In the genomic region with DNA sequence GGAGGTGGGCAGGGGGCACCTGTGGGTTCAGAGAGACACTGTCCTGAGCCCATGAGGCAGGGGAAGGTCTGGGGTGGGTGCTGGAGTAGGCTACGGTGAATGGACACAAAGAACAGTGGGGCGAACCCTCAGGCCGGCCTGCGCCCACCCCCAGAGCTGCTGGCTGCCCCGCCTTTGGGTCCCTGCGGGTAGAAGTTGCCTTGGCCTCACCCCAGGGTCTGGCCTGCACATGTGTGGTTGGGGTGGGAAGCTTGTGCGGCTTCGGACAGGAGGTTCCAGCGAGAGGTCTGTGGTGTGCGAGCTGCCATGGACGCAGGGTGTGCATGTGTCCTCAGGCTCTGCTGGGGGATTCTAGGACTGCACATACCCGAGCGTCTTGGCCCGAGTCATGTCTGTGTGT, we compare ENCODE assay signal across 2 cellular contexts.
TF ChIP-seq lines count a peak whose summit lies in the region.

No MANE protein-coding gene starts in this region.

TF ChIP-seq in HepG2, 621 proteins besides CTCF, POLR2A, EP300 and RAD21 (continues in another document):
- TF ChIP-seq NFKBIZ (CRISPR knock-in tag; IDR thresholded peaks at IDR 0.05) (no peak), FOSL1 (CRISPR knock-in tag; IDR thresholded peaks at IDR 0.05; ENCODE audit: borderline replicate concordance) (no peak), ZNF256 (CRISPR knock-in tag; conservative IDR thresholded peaks at IDR 0.05) (no peak), ZNF761 (CRISPR knock-in tag; conservative IDR thresholded peaks at IDR 0.05) (no peak)
- TF ChIP-seq, protein P1, sequence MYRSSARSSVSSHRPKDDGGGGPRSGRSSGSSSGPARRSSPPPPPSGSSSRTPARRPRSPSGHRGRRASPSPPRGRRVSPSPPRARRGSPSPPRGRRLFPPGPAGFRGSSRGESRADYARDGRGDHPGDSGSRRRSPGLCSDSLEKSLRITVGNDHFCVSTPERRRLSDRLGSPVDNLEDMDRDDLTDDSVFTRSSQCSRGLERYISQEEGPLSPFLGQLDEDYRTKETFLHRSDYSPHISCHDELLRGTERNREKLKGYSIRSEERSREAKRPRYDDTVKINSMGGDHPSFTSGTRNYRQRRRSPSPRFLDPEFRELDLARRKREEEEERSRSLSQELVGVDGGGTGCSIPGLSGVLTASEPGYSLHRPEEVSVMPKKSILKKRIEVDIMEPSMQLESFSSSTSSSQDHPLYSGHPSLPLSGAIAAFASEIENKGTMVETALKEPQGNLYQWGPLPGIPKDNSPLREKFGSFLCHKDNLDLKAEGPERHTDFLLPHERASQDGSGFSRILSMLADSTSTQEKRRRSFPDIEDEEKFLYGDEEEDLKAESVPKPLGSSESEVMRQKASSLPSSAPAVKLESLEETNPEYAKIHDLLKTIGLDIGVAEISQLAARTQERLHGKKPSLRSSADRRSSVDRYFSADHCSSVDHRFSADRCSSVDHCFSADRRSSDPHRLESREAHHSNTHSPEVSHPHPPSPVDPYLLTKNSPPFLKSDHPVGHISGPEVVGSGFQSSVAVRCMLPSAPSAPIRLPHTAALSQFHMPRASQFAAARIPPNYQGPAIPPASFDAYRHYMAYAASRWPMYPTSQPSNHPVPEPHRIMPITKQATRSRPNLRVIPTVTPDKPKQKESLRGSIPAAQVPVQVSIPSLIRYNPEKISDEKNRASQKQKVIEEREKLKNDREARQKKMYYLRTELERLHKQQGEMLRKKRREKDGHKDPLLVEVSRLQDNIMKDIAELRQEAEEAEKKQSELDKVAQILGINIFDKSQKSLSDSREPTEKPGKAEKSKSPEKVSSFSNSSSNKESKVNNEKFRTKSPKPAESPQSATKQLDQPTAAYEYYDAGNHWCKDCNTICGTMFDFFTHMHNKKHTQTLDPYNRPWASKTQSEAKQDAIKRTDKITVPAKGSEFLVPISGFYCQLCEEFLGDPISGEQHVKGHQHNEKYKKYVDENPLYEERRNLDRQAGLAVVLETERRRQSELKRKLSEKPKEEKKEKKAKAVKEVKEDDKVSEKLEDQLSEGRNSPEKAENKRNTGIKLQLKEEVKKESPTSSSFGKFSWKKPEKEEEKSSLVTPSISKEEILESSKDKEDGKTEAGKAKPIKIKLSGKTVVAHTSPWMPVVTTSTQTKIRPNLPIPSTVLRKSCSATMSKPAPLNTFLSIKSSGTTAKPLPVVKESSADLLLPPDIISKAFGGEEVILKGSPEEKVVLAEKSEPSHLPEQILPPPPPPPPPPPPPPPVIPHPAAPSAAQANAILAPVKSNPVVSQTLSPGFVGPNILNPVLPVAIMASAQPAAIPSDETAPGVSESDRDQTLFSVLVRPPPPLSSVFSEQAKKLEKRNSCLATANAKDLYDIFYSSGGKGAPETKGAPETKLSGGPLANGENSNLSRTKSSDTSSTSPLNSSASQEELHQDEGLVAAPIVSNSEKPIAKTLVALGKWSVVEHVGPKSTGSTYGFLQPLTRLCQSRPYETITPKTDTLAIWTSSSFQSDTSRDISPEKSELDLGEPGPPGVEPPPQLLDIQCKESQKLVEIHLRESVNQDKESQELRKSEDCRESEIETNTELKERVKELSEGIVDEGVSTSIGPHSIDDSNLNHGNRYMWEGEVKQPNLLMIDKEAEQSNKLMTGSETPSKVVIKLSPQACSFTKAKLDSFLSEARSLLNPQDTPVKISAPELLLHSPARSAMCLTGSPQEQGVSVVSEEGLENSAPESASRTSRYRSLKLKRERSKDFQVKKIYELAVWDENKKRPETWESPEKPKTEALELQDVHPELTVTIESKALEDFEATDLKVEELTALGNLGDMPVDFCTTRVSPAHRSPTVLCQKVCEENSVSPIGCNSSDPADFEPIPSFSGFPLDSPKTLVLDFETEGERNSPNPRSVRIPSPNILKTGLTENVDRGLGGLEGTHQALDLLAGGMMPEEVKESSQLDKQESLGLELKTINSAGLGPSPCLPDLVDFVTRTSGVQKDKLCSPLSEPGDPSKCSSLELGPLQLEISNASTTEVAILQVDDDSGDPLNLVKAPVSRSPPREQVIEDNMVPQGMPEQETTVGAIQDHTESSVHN (CRISPR knock-in tag; IDR thresholded peaks at IDR 0.05) = no peak
- TF ChIP-seq, protein P2, sequence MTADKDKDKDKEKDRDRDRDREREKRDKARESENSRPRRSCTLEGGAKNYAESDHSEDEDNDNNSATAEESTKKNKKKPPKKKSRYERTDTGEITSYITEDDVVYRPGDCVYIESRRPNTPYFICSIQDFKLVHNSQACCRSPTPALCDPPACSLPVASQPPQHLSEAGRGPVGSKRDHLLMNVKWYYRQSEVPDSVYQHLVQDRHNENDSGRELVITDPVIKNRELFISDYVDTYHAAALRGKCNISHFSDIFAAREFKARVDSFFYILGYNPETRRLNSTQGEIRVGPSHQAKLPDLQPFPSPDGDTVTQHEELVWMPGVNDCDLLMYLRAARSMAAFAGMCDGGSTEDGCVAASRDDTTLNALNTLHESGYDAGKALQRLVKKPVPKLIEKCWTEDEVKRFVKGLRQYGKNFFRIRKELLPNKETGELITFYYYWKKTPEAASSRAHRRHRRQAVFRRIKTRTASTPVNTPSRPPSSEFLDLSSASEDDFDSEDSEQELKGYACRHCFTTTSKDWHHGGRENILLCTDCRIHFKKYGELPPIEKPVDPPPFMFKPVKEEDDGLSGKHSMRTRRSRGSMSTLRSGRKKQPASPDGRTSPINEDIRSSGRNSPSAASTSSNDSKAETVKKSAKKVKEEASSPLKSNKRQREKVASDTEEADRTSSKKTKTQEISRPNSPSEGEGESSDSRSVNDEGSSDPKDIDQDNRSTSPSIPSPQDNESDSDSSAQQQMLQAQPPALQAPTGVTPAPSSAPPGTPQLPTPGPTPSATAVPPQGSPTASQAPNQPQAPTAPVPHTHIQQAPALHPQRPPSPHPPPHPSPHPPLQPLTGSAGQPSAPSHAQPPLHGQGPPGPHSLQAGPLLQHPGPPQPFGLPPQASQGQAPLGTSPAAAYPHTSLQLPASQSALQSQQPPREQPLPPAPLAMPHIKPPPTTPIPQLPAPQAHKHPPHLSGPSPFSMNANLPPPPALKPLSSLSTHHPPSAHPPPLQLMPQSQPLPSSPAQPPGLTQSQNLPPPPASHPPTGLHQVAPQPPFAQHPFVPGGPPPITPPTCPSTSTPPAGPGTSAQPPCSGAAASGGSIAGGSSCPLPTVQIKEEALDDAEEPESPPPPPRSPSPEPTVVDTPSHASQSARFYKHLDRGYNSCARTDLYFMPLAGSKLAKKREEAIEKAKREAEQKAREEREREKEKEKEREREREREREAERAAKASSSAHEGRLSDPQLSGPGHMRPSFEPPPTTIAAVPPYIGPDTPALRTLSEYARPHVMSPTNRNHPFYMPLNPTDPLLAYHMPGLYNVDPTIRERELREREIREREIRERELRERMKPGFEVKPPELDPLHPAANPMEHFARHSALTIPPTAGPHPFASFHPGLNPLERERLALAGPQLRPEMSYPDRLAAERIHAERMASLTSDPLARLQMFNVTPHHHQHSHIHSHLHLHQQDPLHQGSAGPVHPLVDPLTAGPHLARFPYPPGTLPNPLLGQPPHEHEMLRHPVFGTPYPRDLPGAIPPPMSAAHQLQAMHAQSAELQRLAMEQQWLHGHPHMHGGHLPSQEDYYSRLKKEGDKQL (CRISPR knock-in tag; IDR thresholded peaks at IDR 0.05; ENCODE audit: low read depth) = no peak
- TF ChIP-seq, protein P3, sequence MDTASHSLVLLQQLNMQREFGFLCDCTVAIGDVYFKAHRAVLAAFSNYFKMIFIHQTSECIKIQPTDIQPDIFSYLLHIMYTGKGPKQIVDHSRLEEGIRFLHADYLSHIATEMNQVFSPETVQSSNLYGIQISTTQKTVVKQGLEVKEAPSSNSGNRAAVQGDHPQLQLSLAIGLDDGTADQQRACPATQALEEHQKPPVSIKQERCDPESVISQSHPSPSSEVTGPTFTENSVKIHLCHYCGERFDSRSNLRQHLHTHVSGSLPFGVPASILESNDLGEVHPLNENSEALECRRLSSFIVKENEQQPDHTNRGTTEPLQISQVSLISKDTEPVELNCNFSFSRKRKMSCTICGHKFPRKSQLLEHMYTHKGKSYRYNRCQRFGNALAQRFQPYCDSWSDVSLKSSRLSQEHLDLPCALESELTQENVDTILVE (CRISPR knock-in tag; IDR thresholded peaks at IDR 0.05) = no peak

TF ChIP-seq in H1, 55 proteins besides CTCF, POLR2A, EP300 and RAD21:
- TF ChIP-seq RBBP5 (IDR thresholded peaks at IDR 0.05; ENCODE audit: borderline replicate concordance, low read depth, low read length) (no peak), SRF (IDR thresholded peaks at IDR 0.05; ENCODE audit: low read depth, low read length) (no peak), TAF7 (optimal IDR thresholded peaks at IDR 0.05; ENCODE audit: borderline replicate concordance, low read depth, low read length) (no peak), KDM5A (IDR thresholded peaks at IDR 0.05; ENCODE audit: low read length) (no peak), CBX8 (IDR thresholded peaks at IDR 0.05; ENCODE audit: borderline replicate concordance, low read depth, low read length) (no peak), NANOG (IDR thresholded peaks at IDR 0.05; ENCODE audit: insufficient read depth, low read depth, low read length, poor library complexity, severe bottlenecking) (no peak), FOSL1 (IDR thresholded peaks at IDR 0.05; ENCODE audit: insufficient read depth, low read depth, low read length) (no peak), TCF12 (IDR thresholded peaks at IDR 0.05; ENCODE audit: low read depth, low read length) (no peak), YY1 (IDR thresholded peaks at IDR 0.05; ENCODE audit: low read depth, low read length) (no peak), KDM4A (IDR thresholded peaks at IDR 0.05; ENCODE audit: low read depth, low read length, severe bottlenecking) (no peak)
